Comparison of ENCODE assay signal across 1 cellular context in the genomic region with DNA sequence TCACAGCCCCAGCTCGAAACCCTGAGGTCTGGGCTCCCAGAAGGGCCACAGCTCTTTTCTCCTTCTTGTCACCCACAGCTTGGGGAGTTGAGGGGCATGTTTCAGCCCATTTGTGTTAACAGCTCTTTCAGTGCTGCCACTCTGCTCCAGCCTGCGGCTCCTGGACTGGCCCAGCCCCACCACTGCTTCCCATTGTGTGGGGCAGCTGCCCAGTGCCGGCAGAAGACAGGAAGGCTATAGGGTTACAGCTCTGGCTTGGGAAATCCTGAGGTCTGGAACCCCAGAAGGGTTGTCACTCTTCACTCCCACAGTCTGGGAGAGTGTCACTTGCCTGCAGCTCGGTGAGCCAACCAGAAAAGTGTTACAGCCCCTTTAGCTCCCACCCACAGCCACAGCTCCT.
TF ChIP-seq lines count a peak whose summit lies in the region.

No MANE protein-coding gene starts in this region.

TF ChIP-seq in GM23338, 12 proteins besides CTCF, POLR2A, EP300 and RAD21 (continued from another document):
- TF ChIP-seq ETS1 (IDR thresholded peaks at IDR 0.05) (no peak), REST (IDR thresholded peaks at IDR 0.05; ENCODE audit: unreplicated experiment) (no peak), EZH2phosphoT487 (IDR thresholded peaks at IDR 0.05; ENCODE audit: unreplicated experiment) (no peak), POLR2AphosphoS5 (IDR thresholded peaks at IDR 0.05; ENCODE audit: low read depth) (no peak), ZNF114 (CRISPR knock-in tag; IDR thresholded peaks at IDR 0.05) (no peak), STAT1 (IDR thresholded peaks at IDR 0.05; ENCODE audit: unreplicated experiment) (no peak), EZH2 (IDR thresholded peaks at IDR 0.05; ENCODE audit: low read depth, unreplicated experiment) (no peak), NANOG (IDR thresholded peaks at IDR 0.05; ENCODE audit: borderline replicate concordance) (no peak)
